In genomic region chr16:71288890-71289731, GRCh38 we compare ENCODE assay signal across 1 cellular context.
TF ChIP-seq lines count a peak whose summit lies in the region.

CMTR2 (minus strand) TSS chr16:71289402; CDS start chr16:71285920, 3,482 bp downstream.

TF ChIP-seq in GM12878, 131 proteins besides CTCF, POLR2A, EP300 and RAD21 (continued from another document and continues in another):
- TF ChIP-seq ETV6 (conservative IDR thresholded peaks at IDR 0.05 in 1 of 2, IDR thresholded peaks at IDR 0.05 in 1 of 2; ENCODE audit: borderline replicate concordance in 1 of 2, low read depth in 1 of 2) (no peak), KDM1A (IDR thresholded peaks at IDR 0.05; ENCODE audit: borderline replicate concordance) (no peak), MTA3 (IDR thresholded peaks at IDR 0.05; ENCODE audit: borderline replicate concordance, low read length) (no peak), RCOR1 (conservative IDR thresholded peaks at IDR 0.05; ENCODE audit: low read depth, low read length) (no peak), EED (IDR thresholded peaks at IDR 0.05; ENCODE audit: low read depth) (peak; percentile 72), NR2C1 (IDR thresholded peaks at IDR 0.05) (no peak), SPI1 (IDR thresholded peaks at IDR 0.05; ENCODE audit: borderline replicate concordance, insufficient read depth, low read depth, low read length) (peak; percentile 82), RELB (IDR thresholded peaks at IDR 0.05; ENCODE audit: low read depth) (peak; percentile 57), USF1 (IDR thresholded peaks at IDR 0.05; ENCODE audit: borderline replicate concordance, extremely low read length, insufficient read depth, low read depth, low read length) (peak; percentile 97), CREM (IDR thresholded peaks at IDR 0.05; ENCODE audit: low read depth) (peak; percentile 44; the same call in 1 of the 2 replicates), E4F1 (IDR thresholded peaks at IDR 0.05; ENCODE audit: borderline replicate concordance, partially characterized antibody) (peak; percentile 69), JUND (IDR thresholded peaks at IDR 0.05; ENCODE audit: low read depth, low read length) (0 out of 2 replicates have a peak, but pooled peaks have one; percentile 15), IRF5 (IDR thresholded peaks at IDR 0.05; ENCODE audit: borderline replicate concordance) (no peak), CHD2 (IDR thresholded peaks at IDR 0.05; ENCODE audit: borderline replicate concordance, low read depth, low read length) (peak; percentile 31; the same call in 1 of the 2 replicates), BMI1 (IDR thresholded peaks at IDR 0.05; ENCODE audit: borderline replicate concordance) (peak; percentile 54), ASH2L (IDR thresholded peaks at IDR 0.05; ENCODE audit: borderline replicate concordance, low read depth) (peak; percentile 87; the same call in 1 of the 2 replicates), NKRF (conservative IDR thresholded peaks at IDR 0.05) (peak; percentile 83), IKZF2 (IDR thresholded peaks at IDR 0.05) (peak in 1 of 2 experiments; percentile 67; a peak in 3 of 4 replicates), MAX (IDR thresholded peaks at IDR 0.05; ENCODE audit: low read depth, low read length) (peak; percentile 98), SMAD1 (IDR thresholded peaks at IDR 0.05; ENCODE audit: low read depth, partially characterized antibody) (peak; percentile 41), ZNF592 (IDR thresholded peaks at IDR 0.05) (no peak), STAT3 (IDR thresholded peaks at IDR 0.05; ENCODE audit: low read depth, low read length) (no peak), TAF1 (IDR thresholded peaks at IDR 0.05; ENCODE audit: borderline replicate concordance, low read depth, low read length) (no peak; the same call in 1 of the 2 replicates), CREB1 (IDR thresholded peaks at IDR 0.05; ENCODE audit: low read depth) (peak; percentile 59; the same call in 1 of the 2 replicates), GATAD2B (conservative IDR thresholded peaks at IDR 0.05; ENCODE audit: low read depth) (peak; percentile 92), SIN3A (IDR thresholded peaks at IDR 0.05; ENCODE audit: low read depth, low read length) (peak; percentile 84; the same call in 1 of the 2 replicates), NRF1 (conservative IDR thresholded peaks at IDR 0.05; ENCODE audit: low read depth, low read length) (peak; percentile 64), BHLHE40 (IDR thresholded peaks at IDR 0.05; ENCODE audit: borderline replicate concordance in 1 of 2, low read depth in 2 of 2, low read length in 1 of 2) (peak; percentile 97 to 99), ZBTB40 (IDR thresholded peaks at IDR 0.05; ENCODE audit: borderline replicate concordance) (peak; percentile 46; the same call in 1 of the 2 replicates), PBX3 (IDR thresholded peaks at IDR 0.05; ENCODE audit: insufficient replicate concordance, low read depth, low read length) (peak; percentile 36), TCF3 (IDR thresholded peaks at IDR 0.05; ENCODE audit: borderline replicate concordance, insufficient read depth, low read depth, low read length) (peak; percentile 57; the same call in 1 of the 2 replicates), DPF2 (IDR thresholded peaks at IDR 0.05) (peak; percentile 81), HSF1 (IDR thresholded peaks at IDR 0.05; ENCODE audit: low read depth, low read length) (no peak), SRF (IDR thresholded peaks at IDR 0.05; ENCODE audit: low read depth in 2 of 2, low read length in 2 of 2) (peak in 1 of 2 experiments; percentile 76; a peak in 2 of 4 replicates), ATF7 (IDR thresholded peaks at IDR 0.05; ENCODE audit: low read depth) (no peak), IKZF1 (conservative IDR thresholded peaks at IDR 0.05) (peak; percentile 94), MYB (IDR thresholded peaks at IDR 0.05; ENCODE audit: borderline replicate concordance, low read depth, low read length) (no peak), LARP7 (IDR thresholded peaks at IDR 0.05) (peak; percentile 95), SUPT20H (IDR thresholded peaks at IDR 0.05; ENCODE audit: borderline replicate concordance, control insufficient read depth, low read depth, low read length) (no peak)
